In the genomic region with DNA sequence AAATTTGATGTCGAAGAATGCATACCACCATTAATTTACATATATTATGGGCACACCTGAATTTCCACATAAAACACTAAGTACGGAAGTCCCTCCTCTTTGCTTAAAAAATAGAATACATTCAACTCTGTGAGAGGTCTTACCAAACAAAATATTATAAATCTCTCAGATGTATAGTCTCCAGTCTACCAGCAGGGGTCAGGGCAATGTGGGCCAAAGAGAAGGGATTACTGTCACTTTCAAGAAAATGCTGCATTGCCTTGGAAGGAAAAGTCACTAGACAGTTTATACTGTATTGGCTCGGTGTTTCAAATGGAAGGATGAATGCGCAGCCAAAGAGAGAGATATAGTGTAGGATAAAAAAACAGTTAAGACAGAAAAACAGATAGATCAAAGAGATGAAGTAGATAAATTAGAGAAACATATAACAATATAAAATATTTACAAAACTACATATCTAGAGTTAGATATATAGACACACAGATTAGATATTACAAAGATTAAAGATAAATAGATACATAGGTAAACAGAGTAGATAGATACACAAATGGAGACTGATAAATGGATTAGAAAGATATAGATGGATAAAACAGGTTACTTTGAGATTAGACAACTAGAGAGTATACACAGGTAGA, we compare ENCODE assay signal across 1 cellular context.
TF ChIP-seq lines count a peak whose summit lies in the region.

No MANE protein-coding gene starts in this region.

TF ChIP-seq in GM12878, 131 proteins besides CTCF, POLR2A, EP300 and RAD21:
- TF ChIP-seq POLR2AphosphoS5 (IDR thresholded peaks at IDR 0.05; ENCODE audit: low read length) (no peak), BMI1 (IDR thresholded peaks at IDR 0.05; ENCODE audit: borderline replicate concordance) (no peak), IKZF1 (conservative IDR thresholded peaks at IDR 0.05) (no peak), BRCA1 (IDR thresholded peaks at IDR 0.05; ENCODE audit: low read depth, low read length) (no peak), SMC3 (IDR thresholded peaks at IDR 0.05; ENCODE audit: borderline replicate concordance, low read length) (peak; percentile 73; the same call in 1 of the 2 replicates), MYB (IDR thresholded peaks at IDR 0.05; ENCODE audit: borderline replicate concordance, low read depth, low read length) (no peak), ZSCAN29 (IDR thresholded peaks at IDR 0.05) (no peak), SUPT20H (IDR thresholded peaks at IDR 0.05; ENCODE audit: borderline replicate concordance, control insufficient read depth, low read depth, low read length) (no peak), YY1 (IDR thresholded peaks at IDR 0.05; ENCODE audit: low read depth, low read length) (0 out of 2 replicates have a peak, but pooled peaks have one; percentile 12)
TF ChIP-seq in GM12878: peak in this region for 2.
